Comparison of ENCODE assay signal across 1 cellular context in the genomic region with DNA sequence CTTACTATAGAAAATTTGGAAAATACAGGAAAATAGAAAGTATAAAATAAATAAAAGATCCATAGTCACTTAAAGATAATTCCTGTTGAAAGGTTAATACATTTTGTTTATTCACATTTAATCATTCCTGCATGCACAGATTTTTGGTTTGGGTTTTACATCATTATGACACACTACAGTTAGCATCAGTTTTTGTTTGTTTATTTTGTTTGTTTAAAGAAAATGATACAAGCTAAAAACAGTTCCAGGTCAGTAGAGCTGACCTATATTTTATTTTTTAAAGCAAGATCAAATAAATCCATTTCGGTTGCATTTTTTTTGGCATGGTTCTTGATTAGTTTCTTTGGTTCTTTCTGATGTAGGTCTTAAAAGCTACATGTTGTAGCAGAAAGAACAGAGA.
TF ChIP-seq lines count a peak whose summit lies in the region.

No MANE protein-coding gene starts in this region.

TF ChIP-seq in IMR-90, 13 proteins besides CTCF, POLR2A, EP300 and RAD21 (continued from another document):
- TF ChIP-seq, protein P1, sequence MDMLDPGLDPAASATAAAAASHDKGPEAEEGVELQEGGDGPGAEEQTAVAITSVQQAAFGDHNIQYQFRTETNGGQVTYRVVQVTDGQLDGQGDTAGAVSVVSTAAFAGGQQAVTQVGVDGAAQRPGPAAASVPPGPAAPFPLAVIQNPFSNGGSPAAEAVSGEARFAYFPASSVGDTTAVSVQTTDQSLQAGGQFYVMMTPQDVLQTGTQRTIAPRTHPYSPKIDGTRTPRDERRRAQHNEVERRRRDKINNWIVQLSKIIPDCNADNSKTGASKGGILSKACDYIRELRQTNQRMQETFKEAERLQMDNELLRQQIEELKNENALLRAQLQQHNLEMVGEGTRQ (IDR thresholded peaks at IDR 0.05; ENCODE audit: low read depth, low read length): no peak
- TF ChIP-seq, protein P2, sequence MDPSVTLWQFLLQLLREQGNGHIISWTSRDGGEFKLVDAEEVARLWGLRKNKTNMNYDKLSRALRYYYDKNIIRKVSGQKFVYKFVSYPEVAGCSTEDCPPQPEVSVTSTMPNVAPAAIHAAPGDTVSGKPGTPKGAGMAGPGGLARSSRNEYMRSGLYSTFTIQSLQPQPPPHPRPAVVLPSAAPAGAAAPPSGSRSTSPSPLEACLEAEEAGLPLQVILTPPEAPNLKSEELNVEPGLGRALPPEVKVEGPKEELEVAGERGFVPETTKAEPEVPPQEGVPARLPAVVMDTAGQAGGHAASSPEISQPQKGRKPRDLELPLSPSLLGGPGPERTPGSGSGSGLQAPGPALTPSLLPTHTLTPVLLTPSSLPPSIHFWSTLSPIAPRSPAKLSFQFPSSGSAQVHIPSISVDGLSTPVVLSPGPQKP (IDR thresholded peaks at IDR 0.05; ENCODE audit: borderline replicate concordance, low read depth, low read length): no peak
- TF ChIP-seq CHD1 (IDR thresholded peaks at IDR 0.05; ENCODE audit: low read depth, low read length): no peak
